13 cellular contexts compared by ENCODE assay signal in the genomic region with DNA sequence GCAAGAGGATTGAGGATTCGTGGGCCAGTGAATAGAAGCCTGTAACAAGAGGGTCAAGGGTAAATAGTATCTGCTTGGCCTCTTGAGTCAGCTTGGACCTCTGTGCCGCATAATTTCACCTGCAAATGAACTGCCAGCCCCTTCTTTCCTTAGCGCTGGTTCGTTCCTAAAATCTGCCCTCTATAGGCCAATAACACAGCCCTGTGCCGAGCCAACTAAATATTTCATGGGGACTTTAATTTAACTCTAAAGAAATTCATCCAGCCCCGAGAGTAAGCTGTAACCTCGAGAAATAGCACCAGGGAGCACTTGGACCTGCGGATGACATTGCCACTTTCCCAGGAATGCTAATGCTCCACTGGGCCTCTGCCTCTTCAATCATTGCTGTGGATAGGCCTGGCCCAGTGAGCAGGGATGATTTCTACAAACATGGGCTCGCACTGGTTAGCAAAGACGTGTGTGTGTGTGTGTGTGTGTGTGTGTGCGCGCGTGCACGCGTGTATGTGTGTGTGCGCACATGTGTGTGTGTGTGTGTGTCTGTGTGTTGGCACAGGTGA.
"Had no signal": no experiment of that assay in that cellular context is flagged by ENCODE, and none has a peak within 500 bp of the region (broad histone marks: within the 10 kb centered on the region; RNA-seq: fewer than 3 reads in every experiment).

No MANE protein-coding gene starts in this region.

- H3K4me3 Mint-ChIP-seq: activated CD4-positive, alpha-beta memory T cell treated with anti-CD3 and anti-CD28 coated beads for 36 hours; activated T-cell treated with anti-CD3 and anti-CD28 coated beads, Interleukin-2, amount 50 U/mL, for 4 hours had no signal

- H3K9me3 Mint-ChIP-seq: activated CD4-positive, alpha-beta memory T cell treated with anti-CD3 and anti-CD28 coated beads for 36 hours; activated naive CD4-positive, alpha-beta T cell treated with anti-CD3 and anti-CD28 coated beads, Interleukin-2, amount 50 U/mL, for 72 hours; activated T-cell treated with anti-CD3 and anti-CD28 coated beads, Interleukin-2, amount 50 U/mL, for 4 hours had no signal

- H3K27ac ChIP-seq: heart left ventricle, parathyroid adenoma, tibial artery, vagina had no signal

- H3K4me1 ChIP-seq: breast epithelium, heart left ventricle, parathyroid adenoma, tibial artery, vagina had no signal

- H3K79me2 ChIP-seq: parathyroid adenoma had no signal

- DNase-seq: activated CD4-positive, alpha-beta memory T cell treated with anti-CD3 and anti-CD28 coated beads for 36 hours; activated effector memory CD4-positive, alpha-beta T cell treated with anti-CD3 and anti-CD28 coated beads, Interleukin-2, amount 50 U/mL, for 16 hours; activated T-cell treated with anti-CD3 and anti-CD28 coated beads, Interleukin-2, amount 50 U/mL, for 4 hours; heart left ventricle; islet precursor cell; right cardiac atrium; T-helper 9 cell; tibial artery had no signal

- H3K36me3 Mint-ChIP-seq: activated CD4-positive, alpha-beta memory T cell treated with anti-CD3 and anti-CD28 coated beads for 36 hours; activated naive CD4-positive, alpha-beta T cell treated with anti-CD3 and anti-CD28 coated beads, Interleukin-2, amount 50 U/mL, for 72 hours had no signal

- ATAC-seq: activated naive CD4-positive, alpha-beta T cell treated with anti-CD3 and anti-CD28 coated beads, Interleukin-2, amount 50 U/mL, for 72 hours; activated T-cell treated with anti-CD3 and anti-CD28 coated beads, Interleukin-2, amount 50 U/mL, for 4 hours had no signal

- H3K27me3 ChIP-seq: breast epithelium, vagina had no signal

- H3K9me3 ChIP-seq: breast epithelium, heart left ventricle, tibial artery, vagina had no signal

- H3K4me3 ChIP-seq: breast epithelium, heart left ventricle, smooth muscle cell, tibial artery, vagina had no signal

- H3K27ac Mint-ChIP-seq: activated CD4-positive, alpha-beta memory T cell treated with anti-CD3 and anti-CD28 coated beads for 36 hours; activated naive CD4-positive, alpha-beta T cell treated with anti-CD3 and anti-CD28 coated beads, Interleukin-2, amount 50 U/mL, for 72 hours had no signal

- H2AFZ ChIP-seq: parathyroid adenoma had no signal

- H3K36me3 ChIP-seq: breast epithelium, heart left ventricle, tibial artery, vagina had no signal

- H3K27me3 Mint-ChIP-seq: activated CD4-positive, alpha-beta memory T cell treated with anti-CD3 and anti-CD28 coated beads for 36 hours had no signal

- H3K4me2 ChIP-seq: smooth muscle cell had no signal

- H3K9ac ChIP-seq: parathyroid adenoma had no signal
